29 cellular contexts compared by ENCODE assay signal in genomic region chr10:47288916-47289495, GRCh38. TPM values are rescaled to one million over a fixed set of nuclear protein-coding genes. Genes with fewer than 3 reads are reported as not detected.
"Had no signal": no experiment of that assay in that cellular context is flagged by ENCODE, and none has a peak within 500 bp of the region (broad histone marks: within the 10 kb centered on the region; RNA-seq: fewer than 3 reads in every experiment).

No MANE protein-coding gene starts in this region.

- H3K27ac Mint-ChIP-seq: activated CD4-positive, alpha-beta T cell treated with anti-CD3 and anti-CD28 coated beads, Interleukin-2, amount 10 ng/mL, durations not matched to agents 24 days and 14 days; activated naive CD8-positive, alpha-beta T cell; activated T-cell treated with anti-CD3 and anti-CD28 coated beads, Interleukin-2, amount 50 U/mL, for 72 hours; effector memory CD8-positive, alpha-beta T cell; mesothelial cell of epicardium; neural progenitor cell; stimulated activated naive CD8-positive, alpha-beta T cell treated with anti-CD3 and anti-CD28 coated beads, Interleukin-15, Interleukin-2, amounts not matched to agents 100 ng/mL and 50 ng/mL, for 24 hours; T-helper 17 cell had no signal

- H3K4me1 Mint-ChIP-seq: mesothelial cell of epicardium had no signal

- H3K4me1 ChIP-seq: gastrocnemius medialis, left lung, neural progenitor cell, prostate gland had no signal

- ATAC-seq: activated CD4-positive, CD25-positive, alpha-beta regulatory T cell treated with anti-CD3 and anti-CD28 coated beads, Interleukin-2, amount 50 U/mL, for 24 hours; activated T-cell treated with anti-CD3 and anti-CD28 coated beads, Interleukin-2, amount 50 U/mL, for 72 hours; effector memory CD8-positive, alpha-beta T cell; gastrocnemius medialis; left lung; naive thymus-derived CD8-positive, alpha-beta T cell; T-helper 17 cell had no signal

- H3K27me3 ChIP-seq: gastrocnemius medialis, neural progenitor cell, tibial artery had no signal

- H3K4me3 ChIP-seq: dorsolateral prefrontal cortex, esophagus muscularis mucosa, gastrocnemius medialis, left lung, lung, neural progenitor cell, prostate gland, SK-N-MC, tibial artery had no signal

- H3K9me3 Mint-ChIP-seq: activated CD4-positive, alpha-beta T cell treated with anti-CD3 and anti-CD28 coated beads, Interleukin-2, amount 10 ng/mL, durations not matched to agents 24 days and 14 days; effector memory CD8-positive, alpha-beta T cell; mesothelial cell of epicardium; naive thymus-derived CD8-positive, alpha-beta T cell; stimulated activated naive CD8-positive, alpha-beta T cell treated with anti-CD3 and anti-CD28 coated beads, Interleukin-15, Interleukin-2, amounts not matched to agents 100 ng/mL and 50 ng/mL, for 24 hours had no signal

- H3K9ac ChIP-seq: neural progenitor cell had no signal

- DNase-seq: activated CD4-positive, alpha-beta T cell treated with anti-CD3 and anti-CD28 coated beads, Interleukin-2, amount 10 ng/mL, durations not matched to agents 24 days and 14 days; activated gamma-delta T cell treated with Interleukin-2 at 50 U/mL for 16 hours; activated T-cell treated with anti-CD3 and anti-CD28 coated beads, Interleukin-2, amount 50 U/mL, for 72 hours; central memory CD4-positive, alpha-beta T cell; dorsolateral prefrontal cortex; effector memory CD8-positive, alpha-beta T cell; gastrocnemius medialis; left lung; naive thymus-derived CD8-positive, alpha-beta T cell; stimulated activated CD4-positive, alpha-beta T cell treated with anti-CD3 and anti-CD28 coated beads, Interleukin-12 subunit alpha, Interleukin-12 subunit beta, amount 100 ng/mL, for 4 hours; stimulated activated CD4-positive, alpha-beta T cell treated with anti-CD3 and anti-CD28 coated beads, Interleukin-4, amount 100 ng/mL, for 4 hours; substantia nigra; SW 1271; T-helper 17 cell had no signal

- H3K36me3 Mint-ChIP-seq: activated naive CD8-positive, alpha-beta T cell; mesothelial cell of epicardium; naive thymus-derived CD8-positive, alpha-beta T cell had no signal

- H3K4me2 ChIP-seq: neural progenitor cell had no signal

- H3K36me3 ChIP-seq: esophagus muscularis mucosa, gastrocnemius medialis, left lung, neural progenitor cell, prostate gland, tibial artery had no signal

- FAIRE-seq: astrocyte, colon had no signal

- H3K27ac ChIP-seq: dorsolateral prefrontal cortex, esophagus muscularis mucosa, gastrocnemius medialis, left lung, neural progenitor cell, prostate gland, SK-N-MC, tibial artery had no signal

- H2AFZ ChIP-seq: neural progenitor cell had no signal

- H3K27me3 Mint-ChIP-seq: activated naive CD8-positive, alpha-beta T cell; naive thymus-derived CD8-positive, alpha-beta T cell; stimulated activated naive CD8-positive, alpha-beta T cell treated with anti-CD3 and anti-CD28 coated beads, Interleukin-15, Interleukin-2, amounts not matched to agents 100 ng/mL and 50 ng/mL, for 24 hours had no signal

- H3K4me3 Mint-ChIP-seq: activated CD4-positive, alpha-beta T cell treated with anti-CD3 and anti-CD28 coated beads, Interleukin-2, amount 10 ng/mL, durations not matched to agents 24 days and 14 days; activated naive CD8-positive, alpha-beta T cell; activated T-cell treated with anti-CD3 and anti-CD28 coated beads, Interleukin-2, amount 50 U/mL, for 72 hours; effector memory CD8-positive, alpha-beta T cell; mesothelial cell of epicardium; naive thymus-derived CD8-positive, alpha-beta T cell; neural progenitor cell; stimulated activated naive CD8-positive, alpha-beta T cell treated with anti-CD3 and anti-CD28 coated beads, Interleukin-15, Interleukin-2, amounts not matched to agents 100 ng/mL and 50 ng/mL, for 24 hours; T-helper 17 cell had no signal

- H3K9me3 ChIP-seq: esophagus muscularis mucosa, gastrocnemius medialis, left lung, prostate gland, tibial artery had no signal

RNA-seq across cellular contexts. Expression of gene GDF10, which starts 11.0 kb away (rescaled TPM):
- total RNA-seq: kidney epithelial cell had no signal

RNA-seq across cellular contexts. Expression of gene GDF2, which starts 33.2 kb away (rescaled TPM):
- total RNA-seq: activated CD4-positive, alpha-beta T cell treated with anti-CD3 and anti-CD28 coated beads, Interleukin-2, amount 10 ng/mL, durations not matched to agents 24 days and 14 days; activated T-cell treated with anti-CD3 and anti-CD28 coated beads, Interleukin-2, amount 50 U/mL, for 72 hours; astrocyte; esophagus muscularis mucosa; gastrocnemius medialis; kidney epithelial cell; left lung; lung; mesothelial cell of epicardium; naive thymus-derived CD8-positive, alpha-beta T cell; osteoblast; prostate gland; T-helper 17 cell; urinary bladder had no signal
- polyA plus RNA-seq: lung; naive thymus-derived CD8-positive, alpha-beta T cell; urinary bladder had no signal

RNA-seq across cellular contexts. Expression of gene RBP3, which starts 59.2 kb away (rescaled TPM):
- total RNA-seq: activated CD4-positive, alpha-beta T cell treated with anti-CD3 and anti-CD28 coated beads, Interleukin-2, amount 10 ng/mL, durations not matched to agents 24 days and 14 days; activated T-cell treated with anti-CD3 and anti-CD28 coated beads, Interleukin-2, amount 50 U/mL, for 72 hours; astrocyte; gastrocnemius medialis; kidney epithelial cell; left lung; lung; mesothelial cell of epicardium; naive thymus-derived CD8-positive, alpha-beta T cell; osteoblast; prostate gland; T-helper 17 cell; urinary bladder had no signal
- polyA plus RNA-seq: naive thymus-derived CD8-positive, alpha-beta T cell; urinary bladder had no signal
